ENCODE assay signal across 8 cellular contexts in the genomic region with DNA sequence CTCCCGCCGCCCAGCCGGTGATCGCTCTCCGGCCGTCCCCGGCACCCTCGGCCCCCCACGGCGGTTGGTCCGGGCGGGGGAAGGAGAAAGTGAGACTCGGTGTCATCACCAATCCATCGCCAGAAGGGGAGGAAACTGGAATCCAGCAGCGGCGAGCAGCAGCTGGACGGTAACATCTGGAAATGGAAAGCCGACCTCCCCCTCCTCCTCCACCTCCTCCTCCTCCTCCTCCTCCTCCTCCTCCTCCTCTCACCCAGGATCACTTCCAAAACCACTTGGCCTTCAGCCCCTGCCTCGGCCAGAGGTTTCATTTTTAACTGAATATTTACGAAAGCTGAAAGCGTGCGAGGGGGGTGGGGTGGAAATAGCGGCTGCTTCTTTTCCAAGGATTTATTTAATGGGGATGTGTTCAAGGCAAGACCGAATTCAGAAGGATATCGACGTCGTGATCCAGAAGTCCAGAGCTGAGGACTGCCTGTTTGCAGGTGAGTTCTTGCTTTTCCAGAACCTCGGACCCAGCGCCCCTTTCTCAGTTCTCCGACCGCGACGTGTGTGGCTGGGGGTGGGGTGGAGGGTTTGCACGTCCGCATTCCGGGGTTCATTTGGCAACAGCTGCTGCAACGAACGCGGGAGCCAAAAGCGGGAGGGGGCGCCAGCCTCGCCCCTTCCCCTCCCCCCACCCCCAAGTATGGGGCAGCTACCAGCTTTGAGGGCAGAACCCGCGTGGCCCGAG. TPM values are rescaled to one million over a fixed set of nuclear protein-coding genes. Genes with fewer than 3 reads are reported as not detected.
A peak's percentile ranks its signal among the peaks of the same experiment; 100 is the strongest.
DNase-seq lines count a peak whose midpoint lies in the region; ATAC-seq and TF ChIP-seq lines count a peak whose summit lies in the region.
"Not testable (repeated sequence)": the region's sequence is repeated elsewhere in the genome, so short reads cannot be mapped to it uniquely, and the experiment has no call there.

No MANE protein-coding gene starts in this region.

- not testable (repeated sequence) for H3K79me2 ChIP-seq in SU-DHL-6 (ENCODE audit: insufficient read depth, low read length)

- not testable (repeated sequence) for H4K20me1 ChIP-seq in SU-DHL-6 (ENCODE audit: low read depth, low read length)

- ATAC-seq in activated T-helper 17 cell treated with anti-CD3 and anti-CD28 coated beads, Interleukin-2, amount 50 U/mL, for 72 hours (replicated peaks), result not testable (repeated sequence)

- not testable (repeated sequence) for H2AFZ ChIP-seq in SU-DHL-6 (ENCODE audit: low read depth, low read length, severe bottlenecking)

- DNase-seq in AG04450 (ENCODE audit: low read depth, low spot score), result not testable (repeated sequence)
- DNase-seq in HL-60 (ENCODE audit: low read depth in 1 of 2, low spot score in 1 of 2) (peak; percentile 14 to 58), neural crest cell (ENCODE audit: low read depth, low spot score) (peak; percentile 2)
- peak; percentile 6 for DNase-seq in effector CD4-positive, alpha-beta T cell
- DNase-seq in stimulated activated CD8-positive, alpha-beta memory T cell treated with anti-CD3 and anti-CD28 coated beads, Interleukin-12 subunit alpha, Interleukin-12 subunit beta, amount 100 ng/mL, for 4 hours (ENCODE audit: low read depth), result peak; percentile 10

- H3K36me3 Mint-ChIP-seq in activated T-helper 17 cell treated with anti-CD3 and anti-CD28 coated beads, Interleukin-2, amount 50 U/mL, for 72 hours (ENCODE audit: low read depth); neural crest cell (ENCODE audit: low read depth): not testable (repeated sequence)

- H3K9ac ChIP-seq in SU-DHL-6 (ENCODE audit: low read length), result peak overlapping the region; percentile 51

- not testable (repeated sequence) for H3K27ac Mint-ChIP-seq in activated T-helper 17 cell treated with anti-CD3 and anti-CD28 coated beads, Interleukin-2, amount 50 U/mL, for 72 hours; neural crest cell (ENCODE audit: unreplicated experiment)

- CTCF ChIA-PET in AG04450 (lab: Charles Lee), result not testable (repeated sequence)

- TF ChIP-seq CTCF in AG04450 (IDR thresholded peaks at IDR 0.05; ENCODE audit: low read depth, low read length); HL-60 (IDR thresholded peaks at IDR 0.05; ENCODE audit: insufficient read depth, low read length); SU-DHL-6 (IDR thresholded peaks at IDR 0.05; ENCODE audit: insufficient read depth, low read length, poor library complexity, severe bottlenecking); neural crest cell (conservative IDR thresholded peaks at IDR 0.05): not testable (repeated sequence)

- POLR2A ChIA-PET in AG04450 (lab: Yijun Ruan, JAX), result not testable (repeated sequence)

- H3K27me3 ChIP-seq in AG04450 (ENCODE audit: control insufficient read depth, insufficient read depth, low read length); HL-60 (ENCODE audit: insufficient read depth, poor library complexity, severe bottlenecking); SU-DHL-6 (ENCODE audit: low read length): not testable (repeated sequence)

- H3K27me3 Mint-ChIP-seq in activated T-helper 17 cell treated with anti-CD3 and anti-CD28 coated beads, Interleukin-2, amount 50 U/mL, for 72 hours; neural crest cell (ENCODE audit: low read depth): not testable (repeated sequence)

- H3K36me3 ChIP-seq in SU-DHL-6 (ENCODE audit: low read length), result not testable (repeated sequence)

- H3K27ac ChIP-seq in AG04450 (ENCODE audit: low read depth, low read length), result not testable (repeated sequence)
- H3K27ac ChIP-seq in HL-60 (replicated peaks), result peak overlapping the region; percentile 95
- H3K27ac ChIP-seq in SU-DHL-6 (ENCODE audit: low read depth, low read length), result peak overlapping the region; percentile 60

- not testable (repeated sequence) for H3K4me1 Mint-ChIP-seq in activated T-helper 17 cell treated with anti-CD3 and anti-CD28 coated beads, Interleukin-2, amount 50 U/mL, for 72 hours; neural crest cell

- peak overlapping the region; percentile 55 for H3K4me3 ChIP-seq in AG04450 (ENCODE audit: low read depth, low read length)
- H3K4me3 ChIP-seq in HL-60 (replicated peaks; ENCODE audit: insufficient read depth, low read length), result peak overlapping the region; percentile 44
- H3K4me3 ChIP-seq in SU-DHL-6 (ENCODE audit: insufficient read depth, low read length, poor library complexity, severe bottlenecking), result peak overlapping the region; percentile 44
- peak overlapping the region; percentile 30 for H3K4me3 ChIP-seq in iPS-11a (ENCODE audit: low read depth, low read length)

- H3K9me2 ChIP-seq in SU-DHL-6 (replicated peaks; ENCODE audit: insufficient read depth, low read length), result not testable (repeated sequence)

- H3K4me3 Mint-ChIP-seq in activated T-helper 17 cell treated with anti-CD3 and anti-CD28 coated beads, Interleukin-2, amount 50 U/mL, for 72 hours, result peak overlapping the region; percentile 27
- peak overlapping the region; percentile 82 for H3K4me3 Mint-ChIP-seq in neural crest cell

- not testable (repeated sequence) for H3K9me3 ChIP-seq in AG04450 (ENCODE audit: control insufficient read depth, insufficient read depth, low read length); SU-DHL-6 (ENCODE audit: insufficient read depth, low read length)

- H3K9me3 Mint-ChIP-seq in activated T-helper 17 cell treated with anti-CD3 and anti-CD28 coated beads, Interleukin-2, amount 50 U/mL, for 72 hours; neural crest cell: not testable (repeated sequence)

- not testable (repeated sequence) for H3F3A ChIP-seq in SU-DHL-6 (ENCODE audit: insufficient read depth)

- H3K4me2 ChIP-seq in SU-DHL-6 (ENCODE audit: low read depth, low read length, poor library complexity, severe bottlenecking), result peak overlapping the region; percentile 34

RNA-seq across cellular contexts. Expression of a gene that starts 23.6 kb away (rescaled TPM):
- not detected in 2 replicates for polyA plus RNA-seq in AG04450 (2011; rRNA removed)
- polyA minus RNA-seq in AG04450 (2011; rRNA and poly(A)+ RNA removed), result not detected in 2 replicates
- total RNA-seq in activated T-helper 17 cell treated with anti-CD3 and anti-CD28 coated beads, Interleukin-2, amount 50 U/mL, for 72 hours, result not detected
- not detected in 2 replicates for total RNA-seq in neural crest cell
